8 cellular contexts compared by ENCODE assay signal in genomic region chr14:77616454-77617229, GRCh38. TPM values are rescaled to one million over a fixed set of nuclear protein-coding genes. Genes with fewer than 3 reads are reported as not detected.
DNase-seq lines count a peak whose midpoint lies in the region; ATAC-seq and TF ChIP-seq lines count a peak whose summit lies in the region.

TSS of gene SPTLC2 (minus strand) at chr14:77616637. CDS start at chr14:77616579, 58 bp downstream.

- H3K36me3 ChIP-seq in upper lobe of right lung = no peaks in the 10 kb centered on the region

- H3K4me1 Mint-ChIP-seq in T-helper 1 cell treated with Interleukin-12 subunit alpha and Interleukin-12 subunit beta and Interleukin-4 antibody, amounts not matched to agents 30 μg/mL and 1 μg/mL, for 36 hours (ENCODE audit: low read depth) = peaks cover 34% of the 10 kb centered on the region

- H3K9me3 ChIP-seq in upper lobe of right lung = no peaks in the 10 kb centered on the region

- H3K36me3 Mint-ChIP-seq in T-helper 1 cell treated with Interleukin-12 subunit alpha and Interleukin-12 subunit beta and Interleukin-4 antibody, amounts not matched to agents 30 μg/mL and 1 μg/mL, for 36 hours (ENCODE audit: low read depth) = peaks cover 15% of the 10 kb centered on the region

- no peaks in the 10 kb centered on the region for H3K9me3 Mint-ChIP-seq in T-helper 1 cell treated with Interleukin-12 subunit alpha and Interleukin-12 subunit beta and Interleukin-4 antibody, amounts not matched to agents 30 μg/mL and 1 μg/mL, for 36 hours

- peaks cover 20% of the 10 kb centered on the region for H3K4me1 ChIP-seq in upper lobe of right lung

- H3K27me3 ChIP-seq in upper lobe of right lung = no peaks in the 10 kb centered on the region

- intact Hi-C loops in left cardiac atrium (cut with DNase I) (no loop called here), posterior vena cava (cut with DNase I) (no loop called here), upper lobe of right lung (cut with DNase I) (no loop called here)

- H3K4me3 Mint-ChIP-seq in T-helper 1 cell treated with Interleukin-12 subunit alpha and Interleukin-12 subunit beta and Interleukin-4 antibody, amounts not matched to agents 30 μg/mL and 1 μg/mL, for 36 hours = peak within 1 kb of the TSS; percentile 93

- peak; percentile 85 for TF ChIP-seq POLR2A in GM15510 (IDR thresholded peaks at IDR 0.05; ENCODE audit: borderline replicate concordance, extremely low read depth, insufficient read length)

- peak within 1 kb of the TSS; percentile 77 for H3K4me3 ChIP-seq in upper lobe of right lung

- H3K27ac ChIP-seq in upper lobe of right lung = peak within 1 kb of the TSS; percentile 76

- DNase-seq in NCI-H1694 (lab: John Stamatoyannopoulos, UW) (peak; percentile 100), amygdala (lab: John Stamatoyannopoulos, UW) (peak; percentile 88 to 100 (median 99)), left cardiac atrium (peak; percentile 99), posterior vena cava (ENCODE audit: low spot score) (peak; percentile 99), upper lobe of right lung (peak; percentile 99)

- no peak for TF ChIP-seq CTCF in upper lobe of right lung (IDR thresholded peaks at IDR 0.05)

- ATAC-seq in HG02885 (IDR thresholded peaks at IDR 0.05; ENCODE audit: poor library complexity, unreplicated experiment) (peak; percentile 94), left cardiac atrium (peak; percentile 99), upper lobe of right lung (peak; percentile 99)

- peak within 1 kb of the TSS; percentile 90 for H3K27ac Mint-ChIP-seq in T-helper 1 cell treated with Interleukin-12 subunit alpha and Interleukin-12 subunit beta and Interleukin-4 antibody, amounts not matched to agents 30 μg/mL and 1 μg/mL, for 36 hours

- no peaks in the 10 kb centered on the region for H3K27me3 Mint-ChIP-seq in T-helper 1 cell treated with Interleukin-12 subunit alpha and Interleukin-12 subunit beta and Interleukin-4 antibody, amounts not matched to agents 30 μg/mL and 1 μg/mL, for 36 hours (ENCODE audit: low read depth)

RNA-seq across cellular contexts. Expression of gene SPTLC2, which starts in this region (rescaled TPM):
- 10 to 100 TPM; 16.1 to 18.4 TPM for total RNA-seq in left cardiac atrium
- total RNA-seq in posterior vena cava = 10 to 100 TPM; 27.3 to 29.9 TPM
- 44.2 TPM for total RNA-seq in upper lobe of right lung

Comparison
In these comparisons a context has a peak if more than half of its experiments do, and no peak if none do; other contexts are left out.
1. Peak in every context shown above with its lines: DNase-seq, ATAC-seq, H3K4me3 ChIP-seq and H3K27ac ChIP-seq.